Comparison of ENCODE assay signal across 8 cellular contexts in the genomic region with DNA sequence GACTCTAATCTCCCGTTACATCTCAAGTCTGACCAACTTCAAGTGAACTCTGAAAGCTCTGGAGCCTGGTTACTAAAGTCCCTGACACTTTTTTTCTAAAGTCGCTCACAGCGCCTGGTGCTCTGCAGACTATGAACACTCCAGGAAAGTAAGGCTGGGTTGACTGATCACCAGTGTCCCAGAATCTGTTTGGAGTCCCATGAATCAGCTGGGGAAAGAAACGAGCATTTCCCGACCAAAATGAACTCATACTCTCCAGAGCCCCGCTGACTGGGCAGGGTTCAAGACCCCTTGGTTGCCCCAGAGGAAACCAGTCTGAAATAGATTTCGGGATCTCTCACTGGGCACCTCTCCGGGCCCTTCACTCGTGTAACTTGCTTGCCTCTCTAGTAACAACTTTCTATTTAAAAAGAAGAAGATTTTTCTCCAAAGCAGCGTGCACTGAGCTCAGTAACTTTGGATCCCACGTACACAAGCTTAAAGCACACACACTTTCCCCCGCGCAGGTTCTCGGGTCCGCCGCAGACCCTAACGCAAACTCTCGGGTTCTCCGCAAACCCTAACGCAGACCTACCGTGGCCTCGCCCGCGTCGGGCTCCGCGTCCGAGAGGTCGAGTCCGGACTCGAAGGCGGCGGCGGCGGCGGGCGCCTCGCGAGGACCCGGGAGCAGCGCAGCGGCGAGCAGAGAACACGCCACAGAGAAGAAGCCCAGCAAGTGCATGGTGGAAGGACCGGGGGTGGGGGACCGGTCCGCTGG. TPM values are rescaled to one million over a fixed set of nuclear protein-coding genes. Genes with fewer than 3 reads are reported as not detected.
DNase-seq lines count a peak whose midpoint lies in the region; ATAC-seq and TF ChIP-seq lines count a peak whose summit lies in the region.

No MANE protein-coding gene starts in this region.

- H3K27ac Mint-ChIP-seq in osteocyte (ENCODE audit: unreplicated experiment) = peak overlapping the region; percentile 88

- peaks cover 54% of the 10 kb centered on the region for H3K4me1 Mint-ChIP-seq in osteocyte (ENCODE audit: unreplicated experiment)

- peak overlapping the region; percentile 85 for H3K4me3 ChIP-seq in fibroblast of pulmonary artery (replicated peaks; ENCODE audit: low read depth, low read length)

- no peak for TF ChIP-seq CTCF in GM20000 (IDR thresholded peaks at IDR 0.05; ENCODE audit: extremely low read depth, missing control alignments)
- TF ChIP-seq CTCF in fibroblast of pulmonary artery (IDR thresholded peaks at IDR 0.05; ENCODE audit: low read length, missing control alignments) = no peak
- no peak for TF ChIP-seq CTCF in osteocyte (IDR thresholded peaks at IDR 0.05)

- H3K9me3 Mint-ChIP-seq in osteocyte (ENCODE audit: unreplicated experiment) = no peaks in the 10 kb centered on the region

- H3K27me3 Mint-ChIP-seq in osteocyte (ENCODE audit: unreplicated experiment) = no peaks in the 10 kb centered on the region

- H3K36me3 Mint-ChIP-seq in osteocyte (ENCODE audit: unreplicated experiment) = no peaks in the 10 kb centered on the region

- peak; percentile 39 for DNase-seq in AG08396 (ENCODE audit: low spot score)
- peak; percentile 23 for DNase-seq in GM20000 (ENCODE audit: low spot score)
- DNase-seq in fibroblast of pulmonary artery (ENCODE audit: low read depth) = peak; percentile 51
- DNase-seq in osteocyte (ENCODE audit: extremely low spot score, unreplicated experiment) = peak; percentile 85
- DNase-seq in DMS153 (lab: John Stamatoyannopoulos, UW) = no peak
- DNase-seq in NCI-H446 treated with DMSO at 0.1 percent for 48 hours (lab: John Stamatoyannopoulos, UW) = no peak

- H3K4me3 Mint-ChIP-seq in osteocyte (ENCODE audit: unreplicated experiment) = peak overlapping the region; percentile 84

- ATAC-seq in GM18519 (IDR thresholded peaks at IDR 0.05; ENCODE audit: low FRiP score, unreplicated experiment) = no peak

TF ChIP-seq in PFSK-1, 5 proteins besides CTCF, POLR2A, EP300 and RAD21:
- TF ChIP-seq TAF1 (IDR thresholded peaks at IDR 0.05; ENCODE audit: borderline replicate concordance, insufficient read depth, low read length) (no peak), SIN3A (IDR thresholded peaks at IDR 0.05; ENCODE audit: borderline replicate concordance, insufficient read depth, low read length) (peak; percentile 17; the same call in 1 of the 2 replicates)

RNA-seq across cellular contexts. Expression of gene VEGFC, which starts 1.0 kb away (rescaled TPM):
- 10.9 TPM for polyA plus RNA-seq in PFSK-1 (2012; ENCODE audit: insufficient read length, low read depth)
- 13.6 and 14.7 TPM in 2 replicates for total RNA-seq in osteocyte

Comparison
In these comparisons a context has a peak if more than half of its experiments do, and no peak if none do; other contexts are left out.
1. DNase-seq: peak in AG08396 (single experiment), GM20000 (single experiment), fibroblast of pulmonary artery (single experiment) and osteocyte (single experiment); none in DMS153 (single experiment) and NCI-H446 treated with DMSO at 0.1 percent for 48 hours (single experiment).